9 cellular contexts compared by ENCODE assay signal in genomic region chr5:148179234-148179824, GRCh38. TPM values are rescaled to one million over a fixed set of nuclear protein-coding genes. Genes with fewer than 3 reads are reported as not detected.
DNase-seq lines count a peak whose midpoint lies in the region; ATAC-seq, FAIRE-seq and TF ChIP-seq lines count a peak whose summit lies in the region.
"Had no signal": no experiment of that assay in that cellular context is flagged by ENCODE, and none has a peak within 500 bp of the region (broad histone marks: within the 10 kb centered on the region; RNA-seq: fewer than 3 reads in every experiment).

No MANE protein-coding gene starts in this region.

- H3K36me3 Mint-ChIP-seq in activated CD4-positive, alpha-beta memory T cell treated with anti-CD3 and anti-CD28 coated beads for 36 hours = no peaks in the 10 kb centered on the region

- SMC1A ChIA-PET in GM12878 (lab: Charles Lee; ENCODE audit: uncharacterized antibody, unreplicated experiment) = interaction anchor here (0.8 to 1.7 kb wide), 7 partner anchors 8 to 552 kb away, joined by 3 to 6 read pairs (median 3); no protein-coding TSS in a partner anchor

- CTCF ChIA-PET in GM12878 (lab: Yijun Ruan, JAX) = interaction anchor here (0.6 to 4.3 kb wide), 17 partner anchors 8 to 553 kb away, joined by 3 to 40 read pairs (median 4); no protein-coding TSS in a partner anchor
- CTCF ChIA-PET in activated CD4-positive, alpha-beta memory T cell treated with anti-CD3 and anti-CD28 coated beads for 36 hours (lab: Charles Lee) = interaction anchor here (0.6 to 2.9 kb wide), 14 partner anchors 19 to 552 kb away, joined by 3 to 48 read pairs (median 3); no protein-coding TSS in a partner anchor

- no peak for TF ChIP-seq EP300 in GM12878 (IDR thresholded peaks at IDR 0.05; ENCODE audit: borderline replicate concordance in 1 of 2, control insufficient read depth in 1 of 2, low read depth in 2 of 2, low read length in 2 of 2)

- H3K79me2 ChIP-seq in GM12878 (ENCODE audit: control insufficient read depth, insufficient read depth, low read length) = no peaks in the 10 kb centered on the region

- FAIRE-seq in GM12878 (lab: Jason Lieb, UNC) = peak; percentile 52

- WGBS in GM12878 (ENCODE audit: insufficient coverage, insufficient replicate concordance, low lambda C conversion rate, missing lambda C conversion rate) = 17% methylated on average over 3 of the region's 3 CpGs

- in situ Hi-C loops in GM12878 (cut with MboI) = loop anchor here (5.0 to 25.0 kb wide), 3 partner anchors 308 to 858 kb away; no protein-coding TSS in a partner anchor

- H3K9ac ChIP-seq in GM12878 (ENCODE audit: control insufficient read depth, insufficient read depth, low read length) = no peak overlapping the region

- H3K4me1 Mint-ChIP-seq in activated CD4-positive, alpha-beta memory T cell treated with anti-CD3 and anti-CD28 coated beads for 36 hours (ENCODE audit: low read depth) = no peaks in the 10 kb centered on the region

- H3K27me3 Mint-ChIP-seq in activated CD4-positive, alpha-beta memory T cell treated with anti-CD3 and anti-CD28 coated beads for 36 hours = peaks cover 7% of the 10 kb centered on the region

- TF ChIP-seq CTCF in GM12878 (IDR thresholded peaks at IDR 0.05 in 2 of 3, conservative IDR thresholded peaks at IDR 0.05 in 1 of 3; ENCODE audit: control insufficient read depth in 2 of 3, extremely low read depth in 1 of 3, insufficient read depth in 1 of 3, low read depth in 3 of 3, low read length in 3 of 3) = peak; percentile 57 to 75 (median 61); a peak in 5 of 6 replicates

- H3K27me3 ChIP-seq in GM12878 (replicated peaks in 1 of 2; ENCODE audit: control insufficient read depth in 2 of 2, insufficient read depth in 2 of 2, low read length in 1 of 2) = no peaks in the 10 kb centered on the region

- no peaks in the 10 kb centered on the region for H3K36me3 ChIP-seq in GM12878 (ENCODE audit: control insufficient read depth in 2 of 2, insufficient read depth in 2 of 2, low read length in 1 of 2)

- RAD21 ChIA-PET in GM12878 (lab: Charles Lee; ENCODE audit: unreplicated experiment) = interaction anchor here (0.7 to 1.9 kb wide), 4 partner anchors 196 to 553 kb away, joined by 3 to 13 read pairs (median 6); no protein-coding TSS in a partner anchor

- TF ChIP-seq RAD21 in GM12878 (IDR thresholded peaks at IDR 0.05; ENCODE audit: insufficient read depth, low read depth, low read length) = peak; percentile 87

- H3K4me1 ChIP-seq in GM12878 (ENCODE audit: control insufficient read depth, insufficient read depth, low read length) = no peaks in the 10 kb centered on the region

- peak; percentile 56 for ATAC-seq in Right ventricle myocardium inferior
- peak; percentile 55 for ATAC-seq in HG02970 (IDR thresholded peaks at IDR 0.05; ENCODE audit: low FRiP score, unreplicated experiment)
- peak; percentile 77 for ATAC-seq in GM12878

- POLR2A ChIA-PET in GM12878 (lab: Charles Lee) = no interaction called here
- POLR2A ChIA-PET in activated CD4-positive, alpha-beta memory T cell treated with anti-CD3 and anti-CD28 coated beads for 36 hours (lab: Charles Lee) = no interaction called here

- no peaks in the 10 kb centered on the region for H4K20me1 ChIP-seq in GM12878 (ENCODE audit: control insufficient read depth, insufficient read depth)

- H3K9me3 Mint-ChIP-seq in activated CD4-positive, alpha-beta memory T cell treated with anti-CD3 and anti-CD28 coated beads for 36 hours = no peaks in the 10 kb centered on the region

- no peak overlapping the region for H3K27ac ChIP-seq in GM12878 (ENCODE audit: control insufficient read depth, insufficient read depth)

- no peaks in the 10 kb centered on the region for H3K9me3 ChIP-seq in GM12878 (replicated peaks; ENCODE audit: control insufficient read depth, insufficient read depth, low read length)

- intact Hi-C loops in Right ventricle myocardium inferior (cut with DNase I) (loop anchor here (2.0 to 10.0 kb wide), 2 partner anchors 195 to 551 kb away; no protein-coding TSS in a partner anchor), cardiac septum (cut with DNase I) (loop anchor here (10.0 kb wide), 1 partner anchor 855 kb away; no protein-coding TSS in a partner anchor), GM12878 (cut with micrococcal nuclease; ENCODE audit: unreplicated experiment) (loop anchor here (1.0 to 10.0 kb wide), 6 partner anchors 173 to 778 kb away; no protein-coding TSS in a partner anchor)
- intact Hi-C loops in activated CD4-positive, alpha-beta memory T cell treated with anti-CD3 and anti-CD28 coated beads for 36 hours (cut with micrococcal nuclease) = loop anchor here (1.0 to 2.0 kb wide), 5 partner anchors 195 to 552 kb away; partner anchors contain the start of gene FBXO38

- DNase-seq in Right ventricle myocardium inferior (ENCODE audit: missing footprints) (no peak), cardiac septum (ENCODE audit: low spot score) (no peak), NCI-H345 treated with DMSO at 0.1 percent for 48 hours (lab: John Stamatoyannopoulos, UW; ENCODE audit: unreplicated experiment) (peak; percentile 46), GM12878 (ENCODE audit: low read depth, low spot score) (peak; percentile 4), inferior parietal cortex (ENCODE audit: extremely low spot score) (peak; percentile 75), stromal cell of bone marrow (ENCODE audit: low read depth) (peak; percentile 40)
- DNase-seq in activated CD4-positive, alpha-beta memory T cell treated with anti-CD3 and anti-CD28 coated beads for 36 hours = no peak

- no peak overlapping the region for H3K27ac Mint-ChIP-seq in activated CD4-positive, alpha-beta memory T cell treated with anti-CD3 and anti-CD28 coated beads for 36 hours

- no TSS peak for BruUV-seq in GM12878 (replicated peaks; lab: Mats Ljungman, UMichigan)

- H3K4me2 ChIP-seq in GM12878 (ENCODE audit: control insufficient read depth, insufficient read depth) = no peak overlapping the region

- no peak overlapping the region for H3K4me3 Mint-ChIP-seq in activated CD4-positive, alpha-beta memory T cell treated with anti-CD3 and anti-CD28 coated beads for 36 hours

- TF ChIP-seq POLR2A in GM12878 (IDR thresholded peaks at IDR 0.05; ENCODE audit: low read depth, low read length) = no peak

- no peak overlapping the region for H3K4me3 ChIP-seq in GM12878

- H2AFZ ChIP-seq in GM12878 (ENCODE audit: control insufficient read depth, low read depth, low read length) = no peak overlapping the region

RNA-seq across cellular contexts. Expression of gene SPINK14, which starts 11.0 kb away (rescaled TPM):
- total RNA-seq in Right ventricle myocardium inferior (not detected), cardiac septum (not detected), GM12878 (2014; rRNA removed) (not detected in 2 replicates), GM12878 (2014; rRNA removed; fragmentation: Illumina TruSeq; extraction: Trizol) (not detected in 2 replicates), GM12878 (2021) (not detected in 2 replicates)
- not detected in 2 replicates for total RNA-seq in GM12878 (2013; cell fraction: nucleolus; rRNA removed)
- not detected for polyA plus RNA-seq in GM12878 (2011; ENCODE audit: low read depth)
- polyA plus RNA-seq in GM12878 (2011; rRNA removed) (not detected in 2 replicates), GM12878 (2014; fragmentation: Illumina TruSeq; extraction: Trizol) (not detected in 2 replicates), GM12878 (2014; fragmentation: Nextera tagmentation; extraction: Ambion mirVana) (not detected), GM12878 (2014; rRNA removed) (not detected in 2 replicates), GM12878 (2016; fragmentation: Nextera tagmentation; extraction: Ambion mirVana) (not detected)
- not detected in 2 replicates for polyA plus RNA-seq in GM12878 (2011; cell fraction: cytosol; rRNA removed)
- polyA plus RNA-seq in GM12878 (2011; cell fraction: nucleus; rRNA removed) = not detected in 2 replicates
- not detected in 2 replicates for polyA plus RNA-seq in GM12878 (2012)
- not detected in 2 replicates for polyA minus RNA-seq in GM12878 (2011; rRNA and poly(A)+ RNA removed)
- not detected in 2 replicates for polyA minus RNA-seq in GM12878 (2011; cell fraction: cytosol; rRNA and poly(A)+ RNA removed)
- not detected in 2 replicates for polyA minus RNA-seq in GM12878 (2011; cell fraction: nucleus; rRNA and poly(A)+ RNA removed)
- total RNA-seq in activated CD4-positive, alpha-beta memory T cell treated with anti-CD3 and anti-CD28 coated beads for 36 hours = not detected
- total RNA-seq: temporal lobe had no signal

RNA-seq across cellular contexts. Expression of gene SPINK6, which starts 23.5 kb away (rescaled TPM):
- total RNA-seq in Right ventricle myocardium inferior = not detected
- total RNA-seq in cardiac septum = not detected
- not detected in 2 replicates for total RNA-seq in GM12878 (2013; cell fraction: nucleolus; rRNA removed)
- total RNA-seq in GM12878 (2014; rRNA removed) = not detected in 2 replicates
- total RNA-seq in GM12878 (2014; rRNA removed; fragmentation: Illumina TruSeq; extraction: Trizol) = not detected in 2 replicates
- not detected in 2 replicates for total RNA-seq in GM12878 (2021)
- not detected for polyA plus RNA-seq in GM12878 (2011; ENCODE audit: low read depth)
- polyA plus RNA-seq in GM12878 (2011; rRNA removed) = not detected in 2 replicates
- polyA plus RNA-seq in GM12878 (2011; cell fraction: cytosol; rRNA removed) = not detected in 2 replicates
- not detected in 2 replicates for polyA plus RNA-seq in GM12878 (2011; cell fraction: nucleus; rRNA removed)
- not detected in 2 replicates for polyA plus RNA-seq in GM12878 (2012)
- polyA plus RNA-seq in GM12878 (2014; fragmentation: Illumina TruSeq; extraction: Trizol) = not detected in 2 replicates
- polyA plus RNA-seq in GM12878 (2014; fragmentation: Nextera tagmentation; extraction: Ambion mirVana) = not detected
- polyA plus RNA-seq in GM12878 (2014; rRNA removed) = not detected in 2 replicates
- polyA plus RNA-seq in GM12878 (2016; fragmentation: Nextera tagmentation; extraction: Ambion mirVana) = not detected
- polyA minus RNA-seq in GM12878 (2011; rRNA and poly(A)+ RNA removed) = not detected in 2 replicates
- polyA minus RNA-seq in GM12878 (2011; cell fraction: cytosol; rRNA and poly(A)+ RNA removed) = not detected in 2 replicates
- not detected in 2 replicates for polyA minus RNA-seq in GM12878 (2011; cell fraction: nucleus; rRNA and poly(A)+ RNA removed)
- total RNA-seq in activated CD4-positive, alpha-beta memory T cell treated with anti-CD3 and anti-CD28 coated beads for 36 hours = not detected
- total RNA-seq: temporal lobe had no signal

RNA-seq across cellular contexts. Expression of gene MARCOL, which starts 59.0 kb away (rescaled TPM):
- total RNA-seq in Right ventricle myocardium inferior (not detected), cardiac septum (not detected), GM12878 (2014; rRNA removed) (not detected in 2 replicates), GM12878 (2014; rRNA removed; fragmentation: Illumina TruSeq; extraction: Trizol) (not detected in 2 replicates), GM12878 (2021) (not detected in 2 replicates)
- total RNA-seq in GM12878 (2013; cell fraction: nucleolus; rRNA removed) = not detected in 2 replicates
- polyA plus RNA-seq in GM12878 (2011; ENCODE audit: low read depth) = not detected
- polyA plus RNA-seq in GM12878 (2011; rRNA removed) (1.4 and 1.7 TPM in 2 replicates), GM12878 (2014; fragmentation: Illumina TruSeq; extraction: Trizol) (not detected in 2 replicates), GM12878 (2014; fragmentation: Nextera tagmentation; extraction: Ambion mirVana) (not detected), GM12878 (2014; rRNA removed) (not detected in 2 replicates), GM12878 (2016; fragmentation: Nextera tagmentation; extraction: Ambion mirVana) (not detected)
- 0.55 and 0.65 TPM in 2 replicates for polyA plus RNA-seq in GM12878 (2011; cell fraction: cytosol; rRNA removed)
- 0.95 and 1.5 TPM in 2 replicates for polyA plus RNA-seq in GM12878 (2011; cell fraction: nucleus; rRNA removed)
- not detected in 2 replicates for polyA plus RNA-seq in GM12878 (2012)
- 1.3 and 1.7 TPM in 2 replicates for polyA minus RNA-seq in GM12878 (2011; rRNA and poly(A)+ RNA removed)
- 0.94 TPM in 1 of 2 replicates, not detected in the other for polyA minus RNA-seq in GM12878 (2011; cell fraction: cytosol; rRNA and poly(A)+ RNA removed)
- 2.8 and 2.9 TPM in 2 replicates for polyA minus RNA-seq in GM12878 (2011; cell fraction: nucleus; rRNA and poly(A)+ RNA removed)
- total RNA-seq in activated CD4-positive, alpha-beta memory T cell treated with anti-CD3 and anti-CD28 coated beads for 36 hours = not detected
- total RNA-seq: temporal lobe had no signal

Comparison
In these comparisons a context has a peak if more than half of its experiments do, and no peak if none do; other contexts are left out.
1. DNase-seq: peak in NCI-H345 treated with DMSO at 0.1 percent for 48 hours (single experiment), GM12878 (single experiment), inferior parietal cortex (single experiment) and stromal cell of bone marrow (single experiment); none in Right ventricle myocardium inferior (single experiment), cardiac septum (single experiment) and activated CD4-positive, alpha-beta memory T cell treated with anti-CD3 and anti-CD28 coated beads for 36 hours (single experiment).
2. Peak in every context shown above with its lines, with median percentiles within 50 percentile points of each other: ATAC-seq.